Comparison of ENCODE assay signal across 20 cellular contexts in genomic region chr2:9237831-9238230, GRCh38. TPM values are rescaled to one million over a fixed set of nuclear protein-coding genes. Genes with fewer than 3 reads are reported as not detected.
DNase-seq lines count a peak whose midpoint lies in the region; ATAC-seq and TF ChIP-seq lines count a peak whose summit lies in the region.
"Had no signal": no experiment of that assay in that cellular context is flagged by ENCODE, and none has a peak within 500 bp of the region (broad histone marks: within the 10 kb centered on the region; RNA-seq: fewer than 3 reads in every experiment).

No MANE protein-coding gene starts in this region.

- no peaks in the 10 kb centered on the region for H3K27me3 Mint-ChIP-seq in H9 (ENCODE audit: low read depth)
- H3K27me3 Mint-ChIP-seq: activated naive CD8-positive, alpha-beta T cell treated with anti-CD3 and anti-CD28 coated beads, Interleukin-2, amount 50 U/mL, for 24 hours had no signal

- no peak overlapping the region for H2BK15ac ChIP-seq in H9 (ENCODE audit: low read depth, low read length)

- H2AFZ ChIP-seq in H9 (ENCODE audit: low read length): no peak overlapping the region

- no peaks in the 10 kb centered on the region for H3K79me2 ChIP-seq in H9 (ENCODE audit: insufficient read depth, low read length)

- H3K23ac ChIP-seq in H9 (ENCODE audit: insufficient read length, low read depth, low read length): no peak overlapping the region

- no peak overlapping the region for H3K56ac ChIP-seq in H9 (ENCODE audit: insufficient read length, low read depth, low read length)

- H4K8ac ChIP-seq in H9 (replicated peaks; ENCODE audit: insufficient read length, low read depth, low read length): no peak overlapping the region

- no peak overlapping the region for H3K4ac ChIP-seq in H9 (ENCODE audit: low read depth, low read length)

- H4K20me1 ChIP-seq in H9 (ENCODE audit: control insufficient read depth, insufficient read depth, insufficient read length): no peaks in the 10 kb centered on the region

- peaks cover 26 to 27% of the 10 kb centered on the region in 2 experiments for H3K4me1 Mint-ChIP-seq in H9
- H3K4me1 Mint-ChIP-seq: activated naive CD8-positive, alpha-beta T cell treated with anti-CD3 and anti-CD28 coated beads, Interleukin-2, amount 50 U/mL, for 24 hours; CD8-positive, alpha-beta memory T cell; naive B cell had no signal

- H3K27me3 ChIP-seq in H9 (ENCODE audit: insufficient read depth, low read length): no peaks in the 10 kb centered on the region
- H3K27me3 ChIP-seq in ascending aorta: no peaks in the 10 kb centered on the region
- no peaks in the 10 kb centered on the region for H3K27me3 ChIP-seq in stomach
- H3K27me3 ChIP-seq: left lung had no signal

- no peak overlapping the region for H3T11ph ChIP-seq in H9 (ENCODE audit: low read length)

- TF ChIP-seq POLR2A in stomach (IDR thresholded peaks at IDR 0.05): no peak

- H2AK5ac ChIP-seq in H9 (ENCODE audit: insufficient read length, low read length): no peak overlapping the region

- no peak overlapping the region for H2BK12ac ChIP-seq in H9 (ENCODE audit: insufficient read length, low read depth, low read length)

- TF ChIP-seq CTCF in H9 (conservative IDR thresholded peaks at IDR 0.05): no peak
- no peak for TF ChIP-seq CTCF in ascending aorta (IDR thresholded peaks at IDR 0.05)
- no peak for TF ChIP-seq CTCF in stomach (IDR thresholded peaks at IDR 0.05)

- no peak overlapping the region for H3K14ac ChIP-seq in H9 (ENCODE audit: insufficient read depth, low read length)

- no peak overlapping the region for H3K4me3 ChIP-seq in ascending aorta
- no peak overlapping the region for H3K4me3 ChIP-seq in stomach
- H3K4me3 ChIP-seq: left lung had no signal

- H3K79me1 ChIP-seq in H9 (ENCODE audit: insufficient read depth, low read depth, low read length, poor library complexity, severe bottlenecking): no peaks in the 10 kb centered on the region

- H4K91ac ChIP-seq in H9 (ENCODE audit: insufficient read length, low read depth, low read length): no peak overlapping the region

- no peak for ATAC-seq in HG03108 (IDR thresholded peaks at IDR 0.05; ENCODE audit: unreplicated experiment)
- ATAC-seq: activated naive CD8-positive, alpha-beta T cell treated with anti-CD3 and anti-CD28 coated beads, Interleukin-2, amount 50 U/mL, for 24 hours; left lung had no signal

- TF ChIP-seq EP300 in stomach (IDR thresholded peaks at IDR 0.05): no peak

- WGBS in H9 (ENCODE audit: extremely low coverage, insufficient read length, low lambda C conversion rate): no CpG with 5 or more reads among the region's 5 CpGs
- 87 to 99% (median 91%) methylated on average over 5 of the region's 5 CpGs for WGBS in stomach, 5 donors

- H3K36me3 ChIP-seq in ascending aorta (no peaks in the 10 kb centered on the region), stomach (no peaks in the 10 kb centered on the region)
- H3K36me3 ChIP-seq: left lung had no signal

- DNase-seq in H9: peak; percentile 15
- peak in 1 of 2 donors; percentile 58 for DNase-seq in ascending aorta (ENCODE audit: low spot score in 2 of 2)
- DNase-seq in mesenteric fat pad (ENCODE audit: low spot score): peak; percentile 72
- DNase-seq in stomach: no peak
- DNase-seq in activated T-cell treated with anti-CD3 and anti-CD28 coated beads for 4 hours: no peak
- DNase-seq in NCI-H128 (lab: John Stamatoyannopoulos, UW; ENCODE audit: unreplicated experiment): no peak
- no peak for DNase-seq in putamen (ENCODE audit: low spot score)
- DNase-seq: activated CD4-positive, alpha-beta T cell treated with anti-CD3 and anti-CD28 coated beads for 4 hours; activated naive CD8-positive, alpha-beta T cell treated with anti-CD3 and anti-CD28 coated beads, Interleukin-2, amount 50 U/mL, for 24 hours; CD8-positive, alpha-beta memory T cell; DMS79; KG1; naive B cell; NCI-H2029 treated with DMSO at 0.1 percent for 48 hours; NK-92 treated with Interleukin-12 subunit alpha and Interleukin-12 subunit beta, amount 100 ng/mL, for 24 hours; stimulated activated CD8-positive, alpha-beta memory T cell treated with anti-CD3 and anti-CD28 coated beads, Interleukin-4, amount 100 ng/mL, for 48 hours; substantia nigra had no signal

- no peak overlapping the region for H3K4me3 Mint-ChIP-seq in H9
- H3K4me3 Mint-ChIP-seq: activated naive CD8-positive, alpha-beta T cell treated with anti-CD3 and anti-CD28 coated beads, Interleukin-2, amount 50 U/mL, for 24 hours; CD8-positive, alpha-beta memory T cell; naive B cell had no signal

- no peaks in the 10 kb centered on the region for H3K9me3 ChIP-seq in H9 (ENCODE audit: control insufficient read depth, low read depth, low read length)
- H3K9me3 ChIP-seq in ascending aorta: no peaks in the 10 kb centered on the region
- H3K9me3 ChIP-seq in stomach: no peaks in the 10 kb centered on the region
- H3K9me3 ChIP-seq: left lung had no signal

- H4K5ac ChIP-seq in H9 (ENCODE audit: insufficient read length, low read depth, low read length): no peak overlapping the region

- H3K4me1 ChIP-seq in H9 (ENCODE audit: insufficient read depth, low read length) (no peaks in the 10 kb centered on the region), ascending aorta (peaks cover 20 to 84% of the 10 kb centered on the region in 2 donors), stomach (peaks cover 39 to 92% (median 62%) of the 10 kb centered on the region in 4 donors)

- no peak overlapping the region for H3K9ac ChIP-seq in H9 (ENCODE audit: extremely low read depth, insufficient read length, low read length)

- no peak overlapping the region for H3K4me2 ChIP-seq in H9 (ENCODE audit: insufficient read depth, insufficient read length, low read length)

- H2BK5ac ChIP-seq in H9 (ENCODE audit: insufficient read length, low read length): no peak overlapping the region

- no peak overlapping the region for H2BK120ac ChIP-seq in H9 (ENCODE audit: low read depth, low read length, poor library complexity, severe bottlenecking)

- no peak overlapping the region for H2BK20ac ChIP-seq in H9 (ENCODE audit: low read depth, low read length, poor library complexity, severe bottlenecking)

- H3K18ac ChIP-seq in H9 (ENCODE audit: insufficient read length, low read depth, low read length): no peak overlapping the region

- H3K27ac ChIP-seq in H9 (ENCODE audit: insufficient read length, low read depth, low read length) (no peak overlapping the region), ascending aorta (peak overlapping the region; percentile 92 to 97), stomach (peak overlapping the region in 3 of 5 donors; percentile 32 to 82 (median 75))

- no peaks in the 10 kb centered on the region for H3K9me3 Mint-ChIP-seq in H9
- H3K9me3 Mint-ChIP-seq: activated naive CD8-positive, alpha-beta T cell treated with anti-CD3 and anti-CD28 coated beads, Interleukin-2, amount 50 U/mL, for 24 hours; activated T-helper 2 cell treated with anti-CD3 and anti-CD28 coated beads, Interferon-gamma antibody, Interleukin-2, Interleukin-4, amounts not matched to agents 10 μg/mL and 5 μg/mL and 100 μg/mL, durations not matched to agents 14 hours and 24 hours and 36 hours; CD8-positive, alpha-beta memory T cell; naive B cell had no signal

- no peak overlapping the region for H3K27ac Mint-ChIP-seq in H9
- H3K27ac Mint-ChIP-seq: activated naive CD8-positive, alpha-beta T cell treated with anti-CD3 and anti-CD28 coated beads, Interleukin-2, amount 50 U/mL, for 24 hours; activated T-helper 2 cell treated with anti-CD3 and anti-CD28 coated beads, Interferon-gamma antibody, Interleukin-2, Interleukin-4, amounts not matched to agents 10 μg/mL and 5 μg/mL and 100 μg/mL, durations not matched to agents 14 hours and 24 hours and 36 hours; naive B cell had no signal

- intact Hi-C loops in ascending aorta (cut with DNase I): loop anchor here (10.0 kb wide), 1 partner anchor 93 kb away; no protein-coding TSS in a partner anchor
- intact Hi-C loops in stomach (cut with DNase I; ENCODE audit: low total_unique reads): no loop called here

- H3K36me3 Mint-ChIP-seq in H9 (ENCODE audit: insufficient read depth in 1 of 3, low read depth in 3 of 3): peaks cover 0 to 3% (median 0%) of the 10 kb centered on the region in 3 experiments; a peak in 1 of 7 replicates
- H3K36me3 Mint-ChIP-seq: CD8-positive, alpha-beta memory T cell; naive B cell had no signal

- no peaks in the 10 kb centered on the region for H3K23me2 ChIP-seq in H9 (ENCODE audit: insufficient read length, low read depth, low read length, poor library complexity, severe bottlenecking)

RNA-seq across cellular contexts. Expression of gene ASAP2, which starts 31.2 kb away (rescaled TPM):
- 11.0 and 12.6 TPM in 2 replicates for total RNA-seq in H9 (2021)
- 56.9 TPM for total RNA-seq in ascending aorta
- total RNA-seq in mesenteric fat pad: 22.9 TPM
- 10 to 100 TPM; 32.1 to 55.4 (median 37.1) TPM for total RNA-seq in stomach
- 10 to 100 TPM in 1 of 3 donors, 1 to 10 TPM in 2; 9.7 to 25.1 (median 9.8) TPM for polyA plus RNA-seq in stomach
- polyA plus RNA-seq: CD8-positive, alpha-beta memory T cell had no signal

Comparison
In these comparisons a context has a peak if more than half of its experiments do, and no peak if none do; other contexts are left out.
1. DNase-seq: peak in H9 (single experiment) and mesenteric fat pad (single experiment); none in stomach (single experiment), activated T-cell treated with anti-CD3 and anti-CD28 coated beads for 4 hours (single experiment), NCI-H128 (single experiment) and putamen (single experiment).